ENCODE assay signal across 21 cellular contexts in the genomic region with DNA sequence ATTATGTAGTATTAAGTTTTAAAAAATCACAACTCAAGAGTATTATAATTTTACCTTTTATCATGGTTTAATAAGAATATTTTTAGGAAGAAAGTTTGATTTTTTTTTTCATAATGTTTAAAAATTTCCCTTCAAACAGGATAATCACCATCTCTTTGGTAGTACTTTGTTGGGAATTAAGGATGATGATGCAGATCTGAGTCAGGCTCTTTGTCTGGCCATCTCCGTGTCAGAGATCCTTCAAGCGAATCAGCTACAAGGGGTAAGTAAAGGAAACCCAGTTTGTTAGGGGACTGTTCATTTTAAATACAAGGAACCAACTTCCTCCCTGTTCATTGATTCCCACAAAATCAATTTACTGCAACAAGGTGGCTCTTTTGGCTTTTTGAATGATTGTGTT. TPM values are rescaled to one million over a fixed set of nuclear protein-coding genes. Genes with fewer than 3 reads are reported as not detected.
DNase-seq lines count a peak whose midpoint lies in the region; ATAC-seq, FAIRE-seq and TF ChIP-seq lines count a peak whose summit lies in the region.
"Had no signal": no experiment of that assay in that cellular context is flagged by ENCODE, and none has a peak within 500 bp of the region (broad histone marks: within the 10 kb centered on the region; RNA-seq: fewer than 3 reads in every experiment).

No MANE protein-coding gene starts in this region.

- CTCF ChIA-PET in AG04450 (lab: Charles Lee), result interaction anchor here (1.5 to 1.6 kb wide), 2 partner anchors 19 to 466 kb away, joined by 6 to 9 read pairs; no protein-coding TSS in a partner anchor
- CTCF ChIA-PET in activated CD4-positive, alpha-beta T cell treated with anti-CD3 and anti-CD28 coated beads for 36 hours (lab: Charles Lee), result interaction anchor here (0.7 kb wide), 1 partner anchor 465 kb away, joined by 3 read pairs; no protein-coding TSS in a partner anchor

- H3K27me3 ChIP-seq in AG04450 (ENCODE audit: control insufficient read depth, insufficient read depth, low read length) (no peaks in the 10 kb centered on the region), keratinocyte (ENCODE audit: control insufficient read depth, extremely low read depth, insufficient read depth, low read length) (no peaks in the 10 kb centered on the region), Peyer's patch (no peaks in the 10 kb centered on the region)
- H3K27me3 ChIP-seq: esophagus muscularis mucosa, right atrium auricular region, upper lobe of right lung had no signal

- H4K20me1 ChIP-seq in keratinocyte (ENCODE audit: control insufficient read depth, extremely low read depth, insufficient read depth, low read length), result no peaks in the 10 kb centered on the region

- H3K9ac ChIP-seq in keratinocyte (ENCODE audit: control insufficient read depth, extremely low read depth, insufficient read depth, low read length), result no peak overlapping the region

- H3K79me2 ChIP-seq in keratinocyte (ENCODE audit: control insufficient read depth, insufficient read depth, low read length), result no peaks in the 10 kb centered on the region

- no peak overlapping the region for H3K27ac ChIP-seq in AG04450 (ENCODE audit: low read depth, low read length)
- H3K27ac ChIP-seq in keratinocyte (ENCODE audit: control insufficient read depth, insufficient read depth, low read length), result peak overlapping the region; percentile 13
- no peak overlapping the region for H3K27ac ChIP-seq in Peyer's patch
- H3K27ac ChIP-seq: esophagus muscularis mucosa, right atrium auricular region, upper lobe of right lung had no signal

- H3K9me3 Mint-ChIP-seq in activated CD4-positive, alpha-beta T cell treated with anti-CD3 and anti-CD28 coated beads for 36 hours (ENCODE audit: low read depth), result no peaks in the 10 kb centered on the region
- H3K9me3 Mint-ChIP-seq: activated naive CD4-positive, alpha-beta T cell treated with anti-CD3 and anti-CD28 coated beads, Interleukin-2, amount 10 ng/mL, durations not matched to agents 7 days and 5 days; brain; dendritic cell treated with granulocyte-macrophage colony-stimulating factor and Interleukin-4, amounts not matched to agents 40 ng/mL and 50 ng/mL, for 4 days; stimulated activated naive CD8-positive, alpha-beta T cell treated with anti-CD3 and anti-CD28 coated beads, Interleukin-15, amount 100 ng/mL, for 72 hours had no signal

- H3K9me1 ChIP-seq in keratinocyte (ENCODE audit: control insufficient read depth, extremely low read depth, insufficient read depth, low read length), result no peaks in the 10 kb centered on the region

- DNase-seq in AG04450 (ENCODE audit: low read depth, low spot score) (peak; percentile 3), HK-2 (ENCODE audit: unreplicated experiment) (peak; percentile 18), astrocyte of the hippocampus (ENCODE audit: low read depth, low spot score) (peak; percentile 20), keratinocyte (ENCODE audit: low read depth, low spot score) (no peak), Peyer's patch (no peak), superior temporal gyrus (ENCODE audit: extremely low spot score) (no peak)
- no peak for DNase-seq in activated CD4-positive, alpha-beta T cell treated with anti-CD3 and anti-CD28 coated beads for 36 hours
- DNase-seq: activated CD4-positive, alpha-beta T cell treated with anti-CD3 and anti-CD28 coated beads, Interleukin-2, amount 50 U/mL, for 1 hour; activated naive CD4-positive, alpha-beta T cell treated with anti-CD3 and anti-CD28 coated beads, Interleukin-2, amount 10 ng/mL, durations not matched to agents 7 days and 5 days; COR-L47; GDM1; Karpas-422; NCI-H1417; NCI-H748 treated with DMSO at 0.1 percent for 48 hours; stimulated activated naive CD8-positive, alpha-beta T cell treated with anti-CD3 and anti-CD28 coated beads, Interleukin-15, amount 100 ng/mL, for 72 hours; upper lobe of right lung had no signal

- peaks cover 6% of the 10 kb centered on the region for H3K4me1 ChIP-seq in keratinocyte (ENCODE audit: control insufficient read depth, extremely low read depth, insufficient read depth, low read length)
- H3K4me1 ChIP-seq in Peyer's patch, result no peaks in the 10 kb centered on the region
- H3K4me1 ChIP-seq: esophagus muscularis mucosa, right atrium auricular region, upper lobe of right lung had no signal

- no peaks in the 10 kb centered on the region for H3K4me1 Mint-ChIP-seq in activated CD4-positive, alpha-beta T cell treated with anti-CD3 and anti-CD28 coated beads for 36 hours
- H3K4me1 Mint-ChIP-seq: activated naive CD4-positive, alpha-beta T cell treated with anti-CD3 and anti-CD28 coated beads, Interleukin-2, amount 10 ng/mL, durations not matched to agents 7 days and 5 days; brain; stimulated activated naive CD8-positive, alpha-beta T cell treated with anti-CD3 and anti-CD28 coated beads, Interleukin-15, amount 100 ng/mL, for 72 hours had no signal

- POLR2A ChIA-PET in AG04450 (lab: Yijun Ruan, JAX), result no interaction called here
- POLR2A ChIA-PET in activated CD4-positive, alpha-beta T cell treated with anti-CD3 and anti-CD28 coated beads for 36 hours (lab: Charles Lee), result no interaction called here

- no peak overlapping the region for H3K27ac Mint-ChIP-seq in activated CD4-positive, alpha-beta T cell treated with anti-CD3 and anti-CD28 coated beads for 36 hours
- H3K27ac Mint-ChIP-seq: activated naive CD4-positive, alpha-beta T cell treated with anti-CD3 and anti-CD28 coated beads, Interleukin-2, amount 10 ng/mL, durations not matched to agents 7 days and 5 days; brain; dendritic cell treated with granulocyte-macrophage colony-stimulating factor and Interleukin-4, amounts not matched to agents 40 ng/mL and 50 ng/mL, for 4 days; stimulated activated naive CD8-positive, alpha-beta T cell treated with anti-CD3 and anti-CD28 coated beads, Interleukin-15, amount 100 ng/mL, for 72 hours had no signal

- H3K4me3 ChIP-seq in AG04450 (ENCODE audit: low read depth, low read length), result no peak overlapping the region
- H3K4me3 ChIP-seq in keratinocyte (ENCODE audit: control insufficient read depth in 2 of 3, extremely low read depth in 1 of 3, insufficient read depth in 2 of 3, low read depth in 1 of 3, low read length in 3 of 3), result no peak overlapping the region
- no peak overlapping the region for H3K4me3 ChIP-seq in Peyer's patch
- H3K4me3 ChIP-seq: esophagus muscularis mucosa, right atrium auricular region, upper lobe of right lung had no signal

- TF ChIP-seq CTCF in AG04450 (IDR thresholded peaks at IDR 0.05; ENCODE audit: low read depth, low read length), result no peak
- TF ChIP-seq CTCF in keratinocyte (optimal IDR thresholded peaks at IDR 0.05 in 1 of 3, IDR thresholded peaks at IDR 0.05 in 1 of 3, conservative IDR thresholded peaks at IDR 0.05 in 1 of 3; ENCODE audit: extremely low read depth in 1 of 3, insufficient read depth in 2 of 3, low read length in 3 of 3), result no peak
- no peak for TF ChIP-seq CTCF in Peyer's patch (IDR thresholded peaks at IDR 0.05)

- intact Hi-C loops in activated CD4-positive, alpha-beta T cell treated with anti-CD3 and anti-CD28 coated beads for 36 hours (cut with DNase I, micrococcal nuclease), result no loop called here

- H3K36me3 ChIP-seq in keratinocyte (ENCODE audit: control insufficient read depth in 2 of 2, extremely low read depth in 1 of 2, insufficient read depth in 2 of 2, low read length in 2 of 2) (peaks cover 5 to 13% of the 10 kb centered on the region in 2 experiments), Peyer's patch (peaks cover 0 to 84% (median 0%) of the 10 kb centered on the region in 3 donors)

- H3K4me3 Mint-ChIP-seq in activated CD4-positive, alpha-beta T cell treated with anti-CD3 and anti-CD28 coated beads for 36 hours, result no peak overlapping the region
- H3K4me3 Mint-ChIP-seq: activated naive CD4-positive, alpha-beta T cell treated with anti-CD3 and anti-CD28 coated beads, Interleukin-2, amount 10 ng/mL, durations not matched to agents 7 days and 5 days; brain; dendritic cell treated with granulocyte-macrophage colony-stimulating factor and Interleukin-4, amounts not matched to agents 40 ng/mL and 50 ng/mL, for 4 days; stimulated activated naive CD8-positive, alpha-beta T cell treated with anti-CD3 and anti-CD28 coated beads, Interleukin-15, amount 100 ng/mL, for 72 hours had no signal

- H3K36me3 Mint-ChIP-seq in activated CD4-positive, alpha-beta T cell treated with anti-CD3 and anti-CD28 coated beads for 36 hours (ENCODE audit: low read depth), result peaks cover 15% of the 10 kb centered on the region

- peak overlapping the region; percentile 44 for H2AFZ ChIP-seq in keratinocyte (ENCODE audit: control insufficient read depth, low read length)

- dilution Hi-C loops in keratinocyte (cut with MboI; ENCODE audit: extremely low pct_ligation_motif_present, low sequenced_read_pairs), result no loop called here

- H3K4me2 ChIP-seq in keratinocyte (ENCODE audit: control insufficient read depth, extremely low read depth, insufficient read depth, low read depth, low read length), result no peak overlapping the region

- H3K27me3 Mint-ChIP-seq in activated CD4-positive, alpha-beta T cell treated with anti-CD3 and anti-CD28 coated beads for 36 hours, result no peaks in the 10 kb centered on the region
- H3K27me3 Mint-ChIP-seq: activated naive CD4-positive, alpha-beta T cell treated with anti-CD3 and anti-CD28 coated beads, Interleukin-2, amount 10 ng/mL, durations not matched to agents 7 days and 5 days; brain; dendritic cell treated with granulocyte-macrophage colony-stimulating factor and Interleukin-4, amounts not matched to agents 40 ng/mL and 50 ng/mL, for 4 days; stimulated activated naive CD8-positive, alpha-beta T cell treated with anti-CD3 and anti-CD28 coated beads, Interleukin-15, amount 100 ng/mL, for 72 hours had no signal

- peak; percentile 94 for FAIRE-seq in keratinocyte (lab: Jason Lieb, UNC)

- TF ChIP-seq POLR2A in Peyer's patch (IDR thresholded peaks at IDR 0.05), result no peak

- H3K9me3 ChIP-seq in AG04450 (ENCODE audit: control insufficient read depth, insufficient read depth, low read length), result no peaks in the 10 kb centered on the region
- no peaks in the 10 kb centered on the region for H3K9me3 ChIP-seq in keratinocyte (ENCODE audit: control insufficient read depth, low read depth, low read length)
- no peaks in the 10 kb centered on the region for H3K9me3 ChIP-seq in Peyer's patch
- H3K9me3 ChIP-seq: esophagus muscularis mucosa, right atrium auricular region, upper lobe of right lung had no signal

- ATAC-seq in activated CD4-positive, alpha-beta T cell treated with anti-CD3 and anti-CD28 coated beads for 36 hours, result no peak
- ATAC-seq in HG03025 (IDR thresholded peaks at IDR 0.05; ENCODE audit: low FRiP score, unreplicated experiment), result no peak
- ATAC-seq: stimulated activated naive CD8-positive, alpha-beta T cell treated with anti-CD3 and anti-CD28 coated beads, Interleukin-15, amount 100 ng/mL, for 72 hours; upper lobe of right lung had no signal

RNA-seq across cellular contexts. Expression of gene NIT2, which starts 36.8 kb away (rescaled TPM):
- polyA plus RNA-seq in AG04450 (2011; rRNA removed) (48.1 and 60.9 TPM in 2 replicates), keratinocyte (79.1 to 118 TPM (median 98.6 TPM) in 3 replicates)
- polyA minus RNA-seq in AG04450 (2011; rRNA and poly(A)+ RNA removed), result 11.2 and 15.7 TPM in 2 replicates
- 17.4 TPM for polyA plus RNA-seq in keratinocyte (2011; ENCODE audit: low read depth)
- 61.2 and 102 TPM in 2 replicates for polyA plus RNA-seq in keratinocyte (2011; cell fraction: cytosol; rRNA removed)
- polyA plus RNA-seq in keratinocyte (2011; cell fraction: nucleus; rRNA removed), result 122 and 157 TPM in 2 replicates
- 69.1 and 69.8 TPM in 2 replicates for polyA plus RNA-seq in keratinocyte (2012; ENCODE audit: low replicate concordance)
- polyA minus RNA-seq in keratinocyte, result 8.0 to 45.3 TPM (median 32.4 TPM) in 3 replicates
- 30.1 TPM for polyA minus RNA-seq in keratinocyte (2011; cell fraction: cytosol; rRNA and poly(A)+ RNA removed)
- polyA minus RNA-seq in keratinocyte (2011; cell fraction: nucleus; rRNA and poly(A)+ RNA removed), result 12.6 and 28.9 TPM in 2 replicates
- total RNA-seq in Peyer's patch, result 10 to 100 TPM; 14.0 to 28.3 (median 17.2) TPM
- 10 to 100 TPM; 59.1 to 70.8 TPM for total RNA-seq in activated CD4-positive, alpha-beta T cell treated with anti-CD3 and anti-CD28 coated beads for 36 hours

RNA-seq across cellular contexts. Expression of gene TBC1D23, which starts 37.0 kb away (rescaled TPM):
- polyA plus RNA-seq in AG04450 (2011; rRNA removed) (46.8 and 65.7 TPM in 2 replicates), keratinocyte (23.3 to 42.4 TPM (median 35.3 TPM) in 3 replicates)
- 36.6 and 57.9 TPM in 2 replicates for polyA minus RNA-seq in AG04450 (2011; rRNA and poly(A)+ RNA removed)
- 62.0 TPM for polyA plus RNA-seq in keratinocyte (2011; ENCODE audit: low read depth)
- 16.7 and 52.7 TPM in 2 replicates for polyA plus RNA-seq in keratinocyte (2011; cell fraction: cytosol; rRNA removed)
- 30.6 and 41.6 TPM in 2 replicates for polyA plus RNA-seq in keratinocyte (2011; cell fraction: nucleus; rRNA removed)
- polyA plus RNA-seq in keratinocyte (2012; ENCODE audit: low replicate concordance), result 24.3 and 35.1 TPM in 2 replicates
- polyA minus RNA-seq in keratinocyte, result 19.1 to 57.8 TPM (median 38.8 TPM) in 3 replicates
- 23.4 TPM for polyA minus RNA-seq in keratinocyte (2011; cell fraction: cytosol; rRNA and poly(A)+ RNA removed)
- polyA minus RNA-seq in keratinocyte (2011; cell fraction: nucleus; rRNA and poly(A)+ RNA removed), result 21.2 and 35.3 TPM in 2 replicates
- total RNA-seq in Peyer's patch, result 10 to 100 TPM; 29.7 to 57.4 (median 38.4) TPM
- 10 to 100 TPM; 17.6 to 19.4 TPM for total RNA-seq in activated CD4-positive, alpha-beta T cell treated with anti-CD3 and anti-CD28 coated beads for 36 hours

Comparison
In these comparisons a context has a peak if more than half of its experiments do, and no peak if none do; other contexts are left out.
1. DNase-seq: peak in AG04450 (single experiment), HK-2 (single experiment) and astrocyte of the hippocampus (single experiment); none in keratinocyte (single experiment), Peyer's patch (0 of 3), superior temporal gyrus (single experiment) and activated CD4-positive, alpha-beta T cell treated with anti-CD3 and anti-CD28 coated beads for 36 hours (single experiment).